ENCODE assay signal across 8 cellular contexts in genomic region chr12:47705571-47706425, GRCh38. TPM values are rescaled to one million over a fixed set of nuclear protein-coding genes. Genes with fewer than 3 reads are reported as not detected.
A peak's percentile ranks its signal among the peaks of the same experiment; 100 is the strongest.
DNase-seq lines count a peak whose midpoint lies in the region; ATAC-seq, FAIRE-seq and TF ChIP-seq lines count a peak whose summit lies in the region.

A gene with protein sequence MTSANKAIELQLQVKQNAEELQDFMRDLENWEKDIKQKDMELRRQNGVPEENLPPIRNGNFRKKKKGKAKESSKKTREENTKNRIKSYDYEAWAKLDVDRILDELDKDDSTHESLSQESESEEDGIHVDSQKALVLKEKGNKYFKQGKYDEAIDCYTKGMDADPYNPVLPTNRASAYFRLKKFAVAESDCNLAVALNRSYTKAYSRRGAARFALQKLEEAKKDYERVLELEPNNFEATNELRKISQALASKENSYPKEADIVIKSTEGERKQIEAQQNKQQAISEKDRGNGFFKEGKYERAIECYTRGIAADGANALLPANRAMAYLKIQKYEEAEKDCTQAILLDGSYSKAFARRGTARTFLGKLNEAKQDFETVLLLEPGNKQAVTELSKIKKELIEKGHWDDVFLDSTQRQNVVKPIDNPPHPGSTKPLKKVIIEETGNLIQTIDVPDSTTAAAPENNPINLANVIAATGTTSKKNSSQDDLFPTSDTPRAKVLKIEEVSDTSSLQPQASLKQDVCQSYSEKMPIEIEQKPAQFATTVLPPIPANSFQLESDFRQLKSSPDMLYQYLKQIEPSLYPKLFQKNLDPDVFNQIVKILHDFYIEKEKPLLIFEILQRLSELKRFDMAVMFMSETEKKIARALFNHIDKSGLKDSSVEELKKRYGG (minus strand): TSS chr12:47706030. CDS start chr12:47702840, 3,190 bp downstream.

- H3K4me3 ChIP-seq in left ventricle myocardium inferior = peak within 1 kb of the TSS; percentile 97

- intact Hi-C loops in left ventricle myocardium inferior (cut with micrococcal nuclease) = no loop called here

- H3K4me3 Mint-ChIP-seq in T-helper 1 cell treated with Interleukin-12 subunit alpha and Interleukin-12 subunit beta and Interleukin-4 antibody, amounts not matched to agents 30 μg/mL and 1 μg/mL, for 36 hours = peak within 1 kb of the TSS; percentile 96
- H3K4me3 Mint-ChIP-seq in progenitor cell of endocrine pancreas (ENCODE audit: low read depth) = peak within 1 kb of the TSS; percentile 91

- H3K27me3 ChIP-seq in left ventricle myocardium inferior (ENCODE audit: low read depth) = no peaks in the 10 kb centered on the region

- peaks cover 6% of the 10 kb centered on the region for H3K36me3 ChIP-seq in left ventricle myocardium inferior

- H3K27me3 Mint-ChIP-seq in T-helper 1 cell treated with Interleukin-12 subunit alpha and Interleukin-12 subunit beta and Interleukin-4 antibody, amounts not matched to agents 30 μg/mL and 1 μg/mL, for 36 hours (ENCODE audit: low read depth) = no peaks in the 10 kb centered on the region
- H3K27me3 Mint-ChIP-seq in progenitor cell of endocrine pancreas = no peaks in the 10 kb centered on the region

- peak; percentile 83; the same call in 1 of the 2 replicates for TF ChIP-seq POLR2A in GM12891 (IDR thresholded peaks at IDR 0.05; ENCODE audit: low read depth, low read length)

- H3K27ac Mint-ChIP-seq in T-helper 1 cell treated with Interleukin-12 subunit alpha and Interleukin-12 subunit beta and Interleukin-4 antibody, amounts not matched to agents 30 μg/mL and 1 μg/mL, for 36 hours = peak within 1 kb of the TSS; percentile 98
- H3K27ac Mint-ChIP-seq in progenitor cell of endocrine pancreas = peak within 1 kb of the TSS; percentile 97

- FAIRE-seq in GM12891 (lab: Jason Lieb, UNC) = peak; percentile 99

- peak; percentile 78 for ATAC-seq in HG02852 (IDR thresholded peaks at IDR 0.05; ENCODE audit: unreplicated experiment)

- H3K36me3 Mint-ChIP-seq in T-helper 1 cell treated with Interleukin-12 subunit alpha and Interleukin-12 subunit beta and Interleukin-4 antibody, amounts not matched to agents 30 μg/mL and 1 μg/mL, for 36 hours (ENCODE audit: low read depth) = peaks cover 8% of the 10 kb centered on the region
- peaks cover 3% of the 10 kb centered on the region for H3K36me3 Mint-ChIP-seq in progenitor cell of endocrine pancreas (ENCODE audit: insufficient read depth)

- peak within 1 kb of the TSS; percentile 92 for H3K27ac ChIP-seq in left ventricle myocardium inferior (replicated peaks)

- H3K9me3 Mint-ChIP-seq in T-helper 1 cell treated with Interleukin-12 subunit alpha and Interleukin-12 subunit beta and Interleukin-4 antibody, amounts not matched to agents 30 μg/mL and 1 μg/mL, for 36 hours = no peaks in the 10 kb centered on the region
- no peaks in the 10 kb centered on the region for H3K9me3 Mint-ChIP-seq in progenitor cell of endocrine pancreas (ENCODE audit: low read depth)

- H3K9me3 ChIP-seq in left ventricle myocardium inferior (replicated peaks) = no peaks in the 10 kb centered on the region

- H3K4me1 Mint-ChIP-seq in T-helper 1 cell treated with Interleukin-12 subunit alpha and Interleukin-12 subunit beta and Interleukin-4 antibody, amounts not matched to agents 30 μg/mL and 1 μg/mL, for 36 hours (ENCODE audit: low read depth) = peaks cover 42% of the 10 kb centered on the region
- peaks cover 27% of the 10 kb centered on the region for H3K4me1 Mint-ChIP-seq in progenitor cell of endocrine pancreas (ENCODE audit: low read depth)

- H3K4me1 ChIP-seq in left ventricle myocardium inferior = peaks cover 47% of the 10 kb centered on the region

- DNase-seq in GM12891 (ENCODE audit: insufficient read length, low spot score) = peak; percentile 78
- DNase-seq in NCI-H146 (lab: John Stamatoyannopoulos, UW) = peak; percentile 98
- peak in 55 of 56 donors; percentile 59 to 94 (median 85) for DNase-seq in amygdala (lab: John Stamatoyannopoulos, UW)
- DNase-seq in left ventricle myocardium inferior = peak; percentile 97
- DNase-seq in progenitor cell of endocrine pancreas (ENCODE audit: low spot score, unreplicated experiment) = peak; percentile 92
- DNase-seq in ureter (ENCODE audit: low spot score) = peak; percentile 98

- TF ChIP-seq CTCF in left ventricle myocardium inferior (IDR thresholded peaks at IDR 0.05; ENCODE audit: borderline replicate concordance) (peak; percentile 83), progenitor cell of endocrine pancreas (IDR thresholded peaks at IDR 0.05; ENCODE audit: unreplicated experiment) (peak; percentile 75)

TF ChIP-seq in GM12891, 5 proteins besides CTCF, POLR2A, EP300 and RAD21:
- TF ChIP-seq TAF1 (IDR thresholded peaks at IDR 0.05; ENCODE audit: low read depth, low read length) (peak; percentile 69; the same call in 1 of the 2 replicates), PAX5 (IDR thresholded peaks at IDR 0.05; ENCODE audit: insufficient read depth, low read length, severe bottlenecking) (no peak), POLR2AphosphoS5 (IDR thresholded peaks at IDR 0.05; ENCODE audit: low read depth, low read length) (peak; percentile 85), SPI1 (IDR thresholded peaks at IDR 0.05; ENCODE audit: low read depth, low read length) (peak; percentile 50), POU2F2 (IDR thresholded peaks at IDR 0.05; ENCODE audit: low read depth, low read length) (0 out of 2 replicates have a peak, but pooled peaks have one; percentile 29)
TF ChIP-seq in GM12891: peak in this region for 4.

RNA-seq across cellular contexts. Expression of the gene that starts here (rescaled TPM):
- polyA plus RNA-seq in GM12891 (2012; ENCODE audit: low read depth, missing spikeins) = 16.6 TPM
- total RNA-seq in left ventricle myocardium inferior (24.2 TPM), progenitor cell of endocrine pancreas (36.4 and 39.8 TPM in 2 replicates), ureter (35.5 TPM)

Comparison
In these comparisons a context has a peak if more than half of its experiments do, and no peak if none do; other contexts are left out.
1. Peak in every context shown above with its lines: DNase-seq, ATAC-seq, H3K4me3 ChIP-seq and H3K27ac ChIP-seq.